1 cellular context compared by ENCODE assay signal in genomic region chr1:217661407-217661806, GRCh38.
TF ChIP-seq lines count a peak whose summit lies in the region.

No MANE protein-coding gene starts in this region.

TF ChIP-seq in SK-N-SH, 30 proteins besides CTCF, POLR2A, EP300 and RAD21 (continued from another document):
- TF ChIP-seq, protein P1, sequence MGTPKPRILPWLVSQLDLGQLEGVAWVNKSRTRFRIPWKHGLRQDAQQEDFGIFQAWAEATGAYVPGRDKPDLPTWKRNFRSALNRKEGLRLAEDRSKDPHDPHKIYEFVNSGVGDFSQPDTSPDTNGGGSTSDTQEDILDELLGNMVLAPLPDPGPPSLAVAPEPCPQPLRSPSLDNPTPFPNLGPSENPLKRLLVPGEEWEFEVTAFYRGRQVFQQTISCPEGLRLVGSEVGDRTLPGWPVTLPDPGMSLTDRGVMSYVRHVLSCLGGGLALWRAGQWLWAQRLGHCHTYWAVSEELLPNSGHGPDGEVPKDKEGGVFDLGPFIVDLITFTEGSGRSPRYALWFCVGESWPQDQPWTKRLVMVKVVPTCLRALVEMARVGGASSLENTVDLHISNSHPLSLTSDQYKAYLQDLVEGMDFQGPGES (IDR thresholded peaks at IDR 0.05; ENCODE audit: low read depth, low read length): no peak
